1 cellular context compared by ENCODE assay signal in genomic region chr11:4636962-4637661, GRCh38.
TF ChIP-seq lines count a peak whose summit lies in the region.

OR51D1 (plus strand) TSS chr11:4637477; CDS start chr11:4639791, 2,314 bp downstream.

TF ChIP-seq in HCT116, 20 proteins besides CTCF, POLR2A, EP300 and RAD21 (continued from another document):
- no peak for TF ChIP-seq MAX (IDR thresholded peaks at IDR 0.05)
